Comparison of ENCODE assay signal across 29 cellular contexts in genomic region chr15:97259943-97260342, GRCh38.
"Had no signal": no experiment of that assay in that cellular context is flagged by ENCODE, and none has a peak within 500 bp of the region (broad histone marks: within the 10 kb centered on the region; RNA-seq: fewer than 3 reads in every experiment).

No MANE protein-coding gene starts in this region.

- H3K36me3 ChIP-seq: left lung, lower lobe of right lung, ovary, stomach, thyroid gland, transverse colon, upper lobe of left lung, vagina had no signal

- H3K27me3 ChIP-seq: hepatocyte, left lung, ovary, stomach, testis, thyroid gland, transverse colon, upper lobe of left lung, vagina had no signal

- H3K27ac Mint-ChIP-seq: immature natural killer cell; mesothelial cell of epicardium; natural killer cell treated with Interleukin-12 subunit alpha and Interleukin-12 subunit beta and Interleukin-15 and Interleukin-18, amount 100 ng/mL, for 72 hours; progenitor cell of endocrine pancreas; stimulated activated naive B cell treated with anti-CD40 and anti-IgM and Interleukin-4, amounts not matched to agents 10 μg/mL and 1 μg/mL and 100 μg/mL, for 72 hours had no signal

- H3K27me3 Mint-ChIP-seq: naive B cell; natural killer cell treated with Interleukin-12 subunit alpha and Interleukin-12 subunit beta and Interleukin-15 and Interleukin-18, amount 100 ng/mL, for 72 hours; stimulated activated naive B cell treated with anti-CD40 and anti-IgM and Interleukin-4, amounts not matched to agents 10 μg/mL and 1 μg/mL and 100 μg/mL, for 72 hours had no signal

- H3K36me3 Mint-ChIP-seq: immature natural killer cell; mesothelial cell of epicardium; naive B cell; natural killer cell treated with Interleukin-12 subunit alpha and Interleukin-12 subunit beta and Interleukin-15 and Interleukin-18, amount 100 ng/mL, for 72 hours; stimulated activated naive B cell treated with anti-CD40 and anti-IgM and Interleukin-4, amounts not matched to agents 10 μg/mL and 1 μg/mL and 100 μg/mL, for 72 hours had no signal

- H2AFZ ChIP-seq: hepatocyte had no signal

- H3K27ac ChIP-seq: hepatocyte, left lung, lower lobe of right lung, ovary, skin epidermis, stomach, testis, thyroid gland, transverse colon, upper lobe of left lung, vagina had no signal

- H3K4me3 Mint-ChIP-seq: immature natural killer cell; mesothelial cell of epicardium; naive B cell; natural killer cell treated with Interleukin-12 subunit alpha and Interleukin-12 subunit beta and Interleukin-15 and Interleukin-18, amount 100 ng/mL, for 72 hours; stimulated activated naive B cell treated with anti-CD40 and anti-IgM and Interleukin-4, amounts not matched to agents 10 μg/mL and 1 μg/mL and 100 μg/mL, for 72 hours had no signal

- H3K9me3 ChIP-seq: left lung, lower lobe of right lung, ovary, stomach, testis, thyroid gland, transverse colon, upper lobe of left lung, vagina had no signal

- H3K4me3 ChIP-seq: hepatocyte, left lung, lower lobe of right lung, ovary, skin epidermis, stomach, testis, thyroid gland, transverse colon, upper lobe of left lung, vagina had no signal

- H3K79me2 ChIP-seq: hepatocyte had no signal

- H3K4me1 ChIP-seq: left lung, lower lobe of right lung, stomach, testis, thyroid gland, transverse colon, upper lobe of left lung, vagina had no signal

- H3K4me2 ChIP-seq: hepatocyte had no signal

- H3K4me1 Mint-ChIP-seq: immature natural killer cell; mesothelial cell of epicardium; naive B cell; stimulated activated naive B cell treated with anti-CD40 and anti-IgM and Interleukin-4, amounts not matched to agents 10 μg/mL and 1 μg/mL and 100 μg/mL, for 72 hours had no signal

- DNase-seq: immature natural killer cell; kidney; left colon; left lung; lower lobe of right lung; mammary epithelial cell; mesenchymal stem cell; naive B cell; ovary; retina; right cardiac atrium; stimulated activated CD4-positive, alpha-beta T cell treated with anti-CD3 and anti-CD28 coated beads, Interleukin-12 subunit alpha, Interleukin-12 subunit beta, amount 100 ng/mL, for 4 hours; stimulated activated CD4-positive, alpha-beta T cell treated with anti-CD3 and anti-CD28 coated beads, Interleukin-15, amount 100 ng/mL, for 24 hours; stimulated activated CD4-positive, alpha-beta T cell treated with anti-CD3 and anti-CD28 coated beads, Interleukin-2, amount 100 ng/mL, for 24 hours; stimulated activated CD4-positive, alpha-beta T cell treated with anti-CD3 and anti-CD28 coated beads, Interleukin-4, amount 100 ng/mL, for 1 hour; stimulated activated naive B cell treated with anti-CD40 and anti-IgM and Interleukin-4, amounts not matched to agents 10 μg/mL and 1 μg/mL and 100 μg/mL, for 72 hours; stimulated activated naive CD8-positive, alpha-beta T cell treated with anti-CD3 and anti-CD28 coated beads, Interleukin-15, Interleukin-2, amounts not matched to agents 100 U/mL and 50 U/mL, for 24 hours; stomach; testis; thyroid gland; transverse colon; upper lobe of left lung had no signal

- ATAC-seq: left colon; left lung; lower lobe of right lung; natural killer cell treated with Interleukin-12 subunit alpha and Interleukin-12 subunit beta and Interleukin-15 and Interleukin-18, amount 100 ng/mL, for 72 hours; right cardiac atrium; sciatic nerve; stimulated activated naive B cell treated with anti-CD40 and anti-IgM and Interleukin-4, amounts not matched to agents 10 μg/mL and 1 μg/mL and 100 μg/mL, for 72 hours; stimulated activated naive CD8-positive, alpha-beta T cell treated with anti-CD3 and anti-CD28 coated beads, Interleukin-15, Interleukin-2, amounts not matched to agents 100 U/mL and 50 U/mL, for 24 hours had no signal
